8 cellular contexts compared by ENCODE assay signal in the genomic region with DNA sequence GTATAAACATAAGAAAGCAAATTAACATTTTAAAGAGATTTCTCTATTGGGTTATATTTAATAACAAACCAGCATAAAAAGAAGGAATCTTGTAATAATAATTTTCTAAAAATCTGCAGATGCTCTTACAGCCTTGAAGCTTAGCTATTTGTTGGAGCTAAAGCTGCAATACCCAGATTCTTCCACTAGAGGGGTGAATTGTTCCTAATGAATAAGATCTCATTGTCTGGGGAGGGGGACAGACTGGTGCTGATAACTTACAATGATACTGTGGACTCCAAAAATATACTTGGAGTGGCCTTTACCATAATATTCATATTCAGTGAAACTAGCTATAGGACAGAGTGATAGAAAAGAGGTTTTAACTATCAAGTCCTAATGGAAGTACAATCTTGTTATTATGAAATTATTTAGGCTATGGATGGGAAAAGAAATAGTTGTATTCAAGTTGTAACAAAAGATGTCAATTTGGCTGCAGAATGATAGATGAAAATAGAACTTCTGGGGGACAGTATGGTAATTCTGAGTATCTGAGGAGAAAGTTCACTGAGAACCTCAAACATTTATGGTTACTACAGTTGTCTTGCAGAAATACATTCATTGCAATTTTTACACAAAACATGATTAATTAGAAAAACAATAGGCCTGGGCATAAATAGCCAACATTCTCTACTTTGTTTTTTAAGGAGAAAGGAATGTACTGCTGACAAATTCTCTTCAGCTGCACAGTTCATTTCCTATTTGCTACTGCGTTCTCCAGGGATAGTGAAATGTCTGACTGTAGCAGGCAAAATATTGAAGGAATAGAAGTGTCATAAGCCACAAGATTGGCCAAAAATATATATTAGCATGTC.
DNase-seq lines count a peak whose midpoint lies in the region; ATAC-seq, FAIRE-seq and TF ChIP-seq lines count a peak whose summit lies in the region.

No MANE protein-coding gene starts in this region.

- H3K9me3 Mint-ChIP-seq in CD8-positive, alpha-beta T cell, result no peaks in the 10 kb centered on the region

- CTCF ChIA-PET in CD8-positive, alpha-beta T cell (lab: Charles Lee), result interaction anchor here (1.2 to 1.8 kb wide), 2 partner anchors 15 to 1283 kb away, joined by 3 to 7 read pairs; no protein-coding TSS in a partner anchor

- H3K27ac ChIP-seq in CD8-positive, alpha-beta T cell (ENCODE audit: low read depth, low read length), result no peak overlapping the region
- no peak overlapping the region for H3K27ac ChIP-seq in SJCRH30
- H3K27ac ChIP-seq in small intestine (ENCODE audit: low read depth in 1 of 2, low read length in 1 of 2), result no peak overlapping the region

- no peaks in the 10 kb centered on the region for H3K36me3 ChIP-seq in CD8-positive, alpha-beta T cell (ENCODE audit: insufficient read depth, low read length)
- H3K36me3 ChIP-seq in SJCRH30 (no peaks in the 10 kb centered on the region), small intestine (ENCODE audit: control insufficient read depth in 2 of 2, insufficient read depth in 2 of 2, low read length in 2 of 2) (no peaks in the 10 kb centered on the region)

- H3K27ac Mint-ChIP-seq in CD8-positive, alpha-beta T cell, result no peak overlapping the region

- peak; percentile 48 for TF ChIP-seq CTCF in CD8-positive, alpha-beta T cell (IDR thresholded peaks at IDR 0.05)

- POLR2A ChIA-PET in CD8-positive, alpha-beta T cell (lab: Charles Lee), result no interaction called here

- H3K4me1 Mint-ChIP-seq in CD8-positive, alpha-beta T cell (ENCODE audit: low read depth), result no peaks in the 10 kb centered on the region

- no peak overlapping the region for H3K4me3 Mint-ChIP-seq in CD8-positive, alpha-beta T cell

- no peaks in the 10 kb centered on the region for H3K9me3 ChIP-seq in CD8-positive, alpha-beta T cell (ENCODE audit: low read length)
- H3K9me3 ChIP-seq in SJCRH30 (replicated peaks) (no peaks in the 10 kb centered on the region), small intestine (ENCODE audit: control insufficient read depth, low read depth) (no peaks in the 10 kb centered on the region)

- no peak overlapping the region for H3K4me3 ChIP-seq in CD8-positive, alpha-beta T cell (ENCODE audit: low read depth, low read length)
- H3K4me3 ChIP-seq in SJCRH30 (no peak overlapping the region), small intestine (ENCODE audit: low read depth in 1 of 2, low read length in 2 of 2) (no peak overlapping the region)

- no peak for ATAC-seq in CD8-positive, alpha-beta T cell
- peak; percentile 66 for ATAC-seq in GM19351 (IDR thresholded peaks at IDR 0.05; ENCODE audit: unreplicated experiment)
- no peak for ATAC-seq in HG03025 (IDR thresholded peaks at IDR 0.05; ENCODE audit: low FRiP score, unreplicated experiment)

- H3K4me1 ChIP-seq in CD8-positive, alpha-beta T cell (ENCODE audit: insufficient read depth, low read length), result no peaks in the 10 kb centered on the region
- H3K4me1 ChIP-seq in SJCRH30 (no peaks in the 10 kb centered on the region), small intestine (ENCODE audit: control insufficient read depth in 2 of 2, insufficient read depth in 1 of 2, low read depth in 1 of 2, low read length in 1 of 2) (no peaks in the 10 kb centered on the region)

- no peaks in the 10 kb centered on the region for H3K27me3 ChIP-seq in CD8-positive, alpha-beta T cell (ENCODE audit: insufficient read depth, low read length)
- H3K27me3 ChIP-seq in SJCRH30, result no peaks in the 10 kb centered on the region
- no peaks in the 10 kb centered on the region for H3K27me3 ChIP-seq in small intestine (ENCODE audit: control insufficient read depth in 2 of 2, insufficient read depth in 2 of 2, low read length in 2 of 2)

- H3K36me3 Mint-ChIP-seq in CD8-positive, alpha-beta T cell, result no peaks in the 10 kb centered on the region

- WGBS in small intestine, 3 donors, result 69 to 92% (median 81%) methylated on average over 1 of the region's 1 CpG

- DNase-seq in CD8-positive, alpha-beta T cell, result no peak
- DNase-seq in M059J (ENCODE audit: low read depth), result peak; percentile 46
- DNase-seq in SJCRH30, result peak; percentile 11 to 72
- peak in 1 of 2 donors; percentile 13 for DNase-seq in frontal cortex (ENCODE audit: low spot score in 2 of 2)
- peak; percentile 29 for DNase-seq in small intestine
- DNase-seq in stimulated activated CD4-positive, alpha-beta T cell treated with anti-CD3 and anti-CD28 coated beads, Interleukin-1b, Interleukin-23, amount 100 ng/mL, for 48 hours, result no peak

- peak; percentile 86 for FAIRE-seq in frontal cortex (lab: Jason Lieb, UNC)
- FAIRE-seq in small intestine (lab: Jason Lieb, UNC), result no peak

- intact Hi-C loops in CD8-positive, alpha-beta T cell (cut with DNase I, micrococcal nuclease), result loop anchor here in 1 of 2 experiments (2.0 kb wide), 1 partner anchor 1283 kb away; no protein-coding TSS in a partner anchor

- H3K27me3 Mint-ChIP-seq in CD8-positive, alpha-beta T cell (ENCODE audit: low read depth), result no peaks in the 10 kb centered on the region

Comparison
In these comparisons a context has a peak if more than half of its experiments do, and no peak if none do; other contexts are left out.
1. DNase-seq: peak in M059J (single experiment), SJCRH30 (2 of 2) and small intestine (single experiment); none in CD8-positive, alpha-beta T cell (0 of 7) and stimulated activated CD4-positive, alpha-beta T cell treated with anti-CD3 and anti-CD28 coated beads, Interleukin-1b, Interleukin-23, amount 100 ng/mL, for 48 hours (single experiment).